ENCODE assay signal across 13 cellular contexts in genomic region chrX:110086162-110086915, GRCh38.
A peak's percentile ranks its signal among the peaks of the same experiment; 100 is the strongest.
DNase-seq lines count a peak whose midpoint lies in the region; ATAC-seq and TF ChIP-seq lines count a peak whose summit lies in the region.
"Had no signal": no experiment of that assay in that cellular context is flagged by ENCODE, and none has a peak within 500 bp of the region (broad histone marks: within the 10 kb centered on the region; RNA-seq: fewer than 3 reads in every experiment).

No MANE protein-coding gene starts in this region.

- H3K27me3 Mint-ChIP-seq in activated CD4-positive, alpha-beta memory T cell treated with anti-CD3 and anti-CD28 coated beads for 36 hours = no peaks in the 10 kb centered on the region
- H3K27me3 Mint-ChIP-seq in activated CD4-positive, alpha-beta memory T cell treated with anti-CD3 and anti-CD28 coated beads, Interleukin-2, amount 10 ng/mL, durations not matched to agents 7 days and 5 days = no peaks in the 10 kb centered on the region

- CTCF ChIA-PET in activated CD4-positive, alpha-beta memory T cell treated with anti-CD3 and anti-CD28 coated beads for 36 hours (lab: Charles Lee) = interaction anchor here (1.4 kb wide), 1 partner anchor 60 kb away, joined by 4 read pairs; no protein-coding TSS in a partner anchor
- CTCF ChIA-PET in activated CD4-positive, alpha-beta memory T cell treated with anti-CD3 and anti-CD28 coated beads, Interleukin-2, amount 10 ng/mL, durations not matched to agents 7 days and 5 days (lab: Charles Lee) = interaction anchor here (0.8 kb wide), 1 partner anchor 60 kb away, joined by 3 read pairs; no protein-coding TSS in a partner anchor

- H3K27me3 ChIP-seq in spleen (replicated peaks in 1 of 7) = no peaks in the 10 kb centered on the region
- H3K27me3 ChIP-seq: testis had no signal

- no peak overlapping the region for H3K4me3 Mint-ChIP-seq in activated CD4-positive, alpha-beta memory T cell treated with anti-CD3 and anti-CD28 coated beads for 36 hours
- no peak overlapping the region for H3K4me3 Mint-ChIP-seq in activated CD4-positive, alpha-beta memory T cell treated with anti-CD3 and anti-CD28 coated beads, Interleukin-2, amount 10 ng/mL, durations not matched to agents 7 days and 5 days

- no peaks in the 10 kb centered on the region for H3K36me3 ChIP-seq in spleen

- H3K4me1 ChIP-seq in spleen = peaks cover 0 to 30% (median 10%) of the 10 kb centered on the region in 6 donors
- H3K4me1 ChIP-seq: testis had no signal

- no peaks in the 10 kb centered on the region for H3K9me3 Mint-ChIP-seq in activated CD4-positive, alpha-beta memory T cell treated with anti-CD3 and anti-CD28 coated beads for 36 hours
- no peaks in the 10 kb centered on the region for H3K9me3 Mint-ChIP-seq in activated CD4-positive, alpha-beta memory T cell treated with anti-CD3 and anti-CD28 coated beads, Interleukin-2, amount 10 ng/mL, durations not matched to agents 7 days and 5 days

- H3K27ac ChIP-seq in VCaP (peak overlapping the region; percentile 49), spleen (peak overlapping the region in 5 of 8 donors; percentile 15 to 83 (median 60)), substantia nigra (ENCODE audit: low read depth, low read length, poor library complexity, severe bottlenecking) (no peak overlapping the region)
- H3K27ac ChIP-seq: dorsolateral prefrontal cortex, testis had no signal

- POLR2A ChIA-PET in activated CD4-positive, alpha-beta memory T cell treated with anti-CD3 and anti-CD28 coated beads for 36 hours (lab: Charles Lee) = no interaction called here
- POLR2A ChIA-PET in activated CD4-positive, alpha-beta memory T cell treated with anti-CD3 and anti-CD28 coated beads, Interleukin-2, amount 10 ng/mL, durations not matched to agents 7 days and 5 days (lab: Charles Lee) = no interaction called here

- H3K9me3 ChIP-seq in spleen = no peaks in the 10 kb centered on the region
- H3K9me3 ChIP-seq: testis had no signal

- H3K27ac Mint-ChIP-seq in activated CD4-positive, alpha-beta memory T cell treated with anti-CD3 and anti-CD28 coated beads for 36 hours = peak overlapping the region; percentile 33
- H3K27ac Mint-ChIP-seq in activated CD4-positive, alpha-beta memory T cell treated with anti-CD3 and anti-CD28 coated beads, Interleukin-2, amount 10 ng/mL, durations not matched to agents 7 days and 5 days = no peak overlapping the region

- H3K4me1 Mint-ChIP-seq in activated CD4-positive, alpha-beta memory T cell treated with anti-CD3 and anti-CD28 coated beads for 36 hours (ENCODE audit: low read depth) = peaks cover 19% of the 10 kb centered on the region
- H3K4me1 Mint-ChIP-seq in activated CD4-positive, alpha-beta memory T cell treated with anti-CD3 and anti-CD28 coated beads, Interleukin-2, amount 10 ng/mL, durations not matched to agents 7 days and 5 days = peaks cover 28% of the 10 kb centered on the region

- TF ChIP-seq CTCF in VCaP (conservative IDR thresholded peaks at IDR 0.05) = no peak
- TF ChIP-seq CTCF in fibroblast of the aortic adventitia (IDR thresholded peaks at IDR 0.05; ENCODE audit: insufficient read depth, low read length) = no peak
- TF ChIP-seq CTCF in spleen (IDR thresholded peaks at IDR 0.05 in 8 of 11, conservative IDR thresholded peaks at IDR 0.05 in 3 of 11) = no peak

- no peaks in the 10 kb centered on the region for H3K36me3 Mint-ChIP-seq in activated CD4-positive, alpha-beta memory T cell treated with anti-CD3 and anti-CD28 coated beads for 36 hours
- no peaks in the 10 kb centered on the region for H3K36me3 Mint-ChIP-seq in activated CD4-positive, alpha-beta memory T cell treated with anti-CD3 and anti-CD28 coated beads, Interleukin-2, amount 10 ng/mL, durations not matched to agents 7 days and 5 days (ENCODE audit: low read depth)

- no peak for TF ChIP-seq POLR2A in spleen (IDR thresholded peaks at IDR 0.05)

- ATAC-seq in GM19035 (IDR thresholded peaks at IDR 0.05; ENCODE audit: unreplicated experiment) = no peak

- intact Hi-C loops in activated CD4-positive, alpha-beta memory T cell treated with anti-CD3 and anti-CD28 coated beads for 36 hours (cut with micrococcal nuclease) = no loop called here
- intact Hi-C loops in spleen (cut with DNase I; ENCODE audit: low total_unique reads) = no loop called here

- DNase-seq in activated CD4-positive, alpha-beta memory T cell treated with anti-CD3 and anti-CD28 coated beads for 36 hours = no peak
- DNase-seq in activated CD4-positive, alpha-beta memory T cell treated with anti-CD3 and anti-CD28 coated beads, Interleukin-2, amount 10 ng/mL, durations not matched to agents 7 days and 5 days = no peak
- DNase-seq in fibroblast of the aortic adventitia (ENCODE audit: low read depth) = peak; percentile 30
- no peak for DNase-seq in spleen
- no peak for DNase-seq in SHP77 (lab: John Stamatoyannopoulos, UW)
- DNase-seq in substantia nigra (lab: John Stamatoyannopoulos, UW) = no peak
- DNase-seq: activated CD4-positive, alpha-beta T cell treated with anti-CD3 and anti-CD28 coated beads for 4 hours; dorsolateral prefrontal cortex; NCI-H1048; NCI-H748 treated with DMSO at 0.1 percent for 48 hours; testis had no signal

- H3K4me3 ChIP-seq in fibroblast of the aortic adventitia (ENCODE audit: low read depth, low read length) (no peak overlapping the region), spleen (no peak overlapping the region)
- H3K4me3 ChIP-seq: dorsolateral prefrontal cortex, testis had no signal
